In the genomic region with DNA sequence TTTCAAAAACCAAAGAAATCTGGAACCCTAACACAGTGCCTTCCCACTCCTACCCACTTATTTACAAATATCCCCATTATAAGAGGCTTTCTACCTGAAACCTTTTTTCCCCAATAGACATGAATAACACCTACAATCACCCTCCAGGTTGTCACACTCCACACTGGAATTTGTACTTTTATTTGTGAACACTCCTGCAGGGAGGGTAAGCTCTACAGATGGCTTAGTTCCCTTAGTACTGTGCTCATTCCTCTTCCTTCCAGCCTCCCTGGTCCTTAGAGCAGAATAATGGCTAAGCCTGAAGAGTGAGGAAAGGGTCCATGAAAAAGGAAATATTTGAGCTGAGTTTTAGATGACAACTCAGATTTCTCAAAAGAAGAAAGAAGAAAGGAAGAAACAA, we compare ENCODE assay signal across 12 cellular contexts. TPM values are rescaled to one million over a fixed set of nuclear protein-coding genes. Genes with fewer than 3 reads are reported as not detected.
"Had no signal": no experiment of that assay in that cellular context is flagged by ENCODE, and none has a peak within 500 bp of the region (broad histone marks: within the 10 kb centered on the region; RNA-seq: fewer than 3 reads in every experiment).

No MANE protein-coding gene starts in this region.

- H3K4me3 ChIP-seq: GM23248, HAP-1 had no signal

- H3K4me2 ChIP-seq: KMS-11 had no signal

- H3K4me1 Mint-ChIP-seq: IgD-negative memory B cell had no signal

- FAIRE-seq: HTR-8/SVneo had no signal

- H2AFZ ChIP-seq: GM23248 had no signal

- H3K27ac ChIP-seq: GM23248, KMS-11 had no signal

- H3K9me3 Mint-ChIP-seq: IgD-negative memory B cell had no signal

- H3K9ac ChIP-seq: GM23248, KMS-11 had no signal

- H3K4me3 Mint-ChIP-seq: HFFc6, IgD-negative memory B cell had no signal

- H3K9me3 ChIP-seq: HAP-1 had no signal

- H3K36me3 Mint-ChIP-seq: IgD-negative memory B cell had no signal

- ATAC-seq: HCT116 had no signal

- H3K36me3 ChIP-seq: HAP-1 had no signal

- H3K4me1 ChIP-seq: HAP-1 had no signal

- H3K27ac Mint-ChIP-seq: HFFc6, IgD-negative memory B cell had no signal

- DNase-seq: GM23248, GOT3, H7, HFFc6, KBM-7 had no signal

RNA-seq across cellular contexts. Expression of gene SULT1E1, which starts 22.2 kb away (rescaled TPM):
- total RNA-seq: GM23248, H7, HFFc6, HT-29 had no signal
- polyA plus RNA-seq: GM23248, IgD-negative memory B cell had no signal

RNA-seq across cellular contexts. Expression of gene CSN1S1, which starts 48.7 kb away (rescaled TPM):
- total RNA-seq: GM23248, H4, H7, HFFc6, HT-29 had no signal
- polyA plus RNA-seq: GM23248, IgD-negative memory B cell had no signal
